8 cellular contexts compared by ENCODE assay signal in genomic region chr10:102119417-102120141, GRCh38. TPM values are rescaled to one million over a fixed set of nuclear protein-coding genes. Genes with fewer than 3 reads are reported as not detected.
DNase-seq lines count a peak whose midpoint lies in the region; ATAC-seq and TF ChIP-seq lines count a peak whose summit lies in the region.

No MANE protein-coding gene starts in this region.

- peak; percentile 5 for ATAC-seq in effector memory CD8-positive, alpha-beta T cell (replicated peaks)
- ATAC-seq in lower lobe of right lung (peak; percentile 46 to 60), HG03378 (IDR thresholded peaks at IDR 0.05; ENCODE audit: unreplicated experiment) (no peak)

- peaks cover 57 to 59% of the 10 kb centered on the region in 2 donors for H3K4me1 Mint-ChIP-seq in effector memory CD8-positive, alpha-beta T cell (ENCODE audit: low read depth in 2 of 2)

- H2AFZ ChIP-seq in MM.1S (ENCODE audit: low read length), result peak overlapping the region; percentile 80

- TF ChIP-seq CTCF in MM.1S (IDR thresholded peaks at IDR 0.05; ENCODE audit: low read length), result no peak
- no peak for TF ChIP-seq CTCF in lower lobe of right lung (IDR thresholded peaks at IDR 0.05)

- H3K9me3 Mint-ChIP-seq in effector memory CD8-positive, alpha-beta T cell, result no peaks in the 10 kb centered on the region

- peak overlapping the region; percentile 85 to 93 for H3K27ac Mint-ChIP-seq in effector memory CD8-positive, alpha-beta T cell

- H3K79me2 ChIP-seq in MM.1S (ENCODE audit: low read length), result peaks cover 49% of the 10 kb centered on the region

- no peaks in the 10 kb centered on the region for H3K27me3 ChIP-seq in MM.1S (replicated peaks; ENCODE audit: insufficient read depth, low read length)
- H3K27me3 ChIP-seq in lower lobe of right lung (ENCODE audit: low read depth), result no peaks in the 10 kb centered on the region

- peaks cover 31% of the 10 kb centered on the region for H3K4me1 ChIP-seq in MM.1S (ENCODE audit: low read length)
- peaks cover 64% of the 10 kb centered on the region for H3K4me1 ChIP-seq in lower lobe of right lung

- H3F3A ChIP-seq in MM.1S (ENCODE audit: insufficient read depth, low read length), result peaks cover 7% of the 10 kb centered on the region; the same call in 1 of the 2 replicates

- H3K36me3 Mint-ChIP-seq in effector memory CD8-positive, alpha-beta T cell (ENCODE audit: insufficient read depth), result peaks cover 31% of the 10 kb centered on the region

- DNase-seq in NCI-H146 (lab: John Stamatoyannopoulos, UW) (peak; percentile 17), NCI-H146 treated with DMSO at 0.1 percent for 48 hours (lab: John Stamatoyannopoulos, UW; ENCODE audit: unreplicated experiment) (no peak), MM.1S (peak; percentile 18), lower lobe of right lung (peak; percentile 66)
- DNase-seq in activated CD4-positive, alpha-beta T cell treated with anti-CD3 and anti-CD28 coated beads, Interleukin-2, amount 50 U/mL, for 1 hour, result peak; percentile 39
- DNase-seq in effector memory CD8-positive, alpha-beta T cell, result peak in 2 of 3 experiments; percentile 38 to 40
- DNase-seq in stimulated activated CD8-positive, alpha-beta memory T cell treated with anti-CD3 and anti-CD28 coated beads, Interleukin-4, amount 100 ng/mL, for 48 hours, result peak; percentile 72

- H3K27me3 Mint-ChIP-seq in effector memory CD8-positive, alpha-beta T cell, result no peaks in the 10 kb centered on the region

- H3K36me3 ChIP-seq in MM.1S (replicated peaks; ENCODE audit: insufficient read depth, low read length), result no peaks in the 10 kb centered on the region
- H3K36me3 ChIP-seq in lower lobe of right lung, result no peaks in the 10 kb centered on the region

- peak overlapping the region; percentile 90 for H3K4me2 ChIP-seq in MM.1S (ENCODE audit: low read depth, low read length)

- H3K4me3 Mint-ChIP-seq in effector memory CD8-positive, alpha-beta T cell, result peak overlapping the region; percentile 89 to 91

- intact Hi-C loops in lower lobe of right lung (cut with DNase I), result no loop called here

- H3K4me3 ChIP-seq in MM.1S (ENCODE audit: low read length) (peak overlapping the region; percentile 95), lower lobe of right lung (peak overlapping the region; percentile 80)

- H3K27ac ChIP-seq in MM.1S (ENCODE audit: low read length), result no peak overlapping the region
- peak overlapping the region; percentile 96 for H3K27ac ChIP-seq in lower lobe of right lung

- H4K20me1 ChIP-seq in MM.1S (ENCODE audit: insufficient read depth, low read length), result no peaks in the 10 kb centered on the region

- H3K9me3 ChIP-seq in MM.1S (replicated peaks; ENCODE audit: insufficient read depth, low read length) (no peaks in the 10 kb centered on the region), lower lobe of right lung (no peaks in the 10 kb centered on the region)

- H3K9ac ChIP-seq in MM.1S (ENCODE audit: low read length), result peak overlapping the region; percentile 83

- no peaks in the 10 kb centered on the region for H3K9me2 ChIP-seq in MM.1S (replicated peaks; ENCODE audit: insufficient read depth, low read length)

RNA-seq across cellular contexts. Expression of gene LDB1, which starts 0.6 kb away (rescaled TPM):
- total RNA-seq in lower lobe of right lung, result 58.0 TPM

RNA-seq across cellular contexts. Expression of gene PPRC1, which starts 13.3 kb away (rescaled TPM):
- total RNA-seq in lower lobe of right lung, result 32.7 TPM

RNA-seq across cellular contexts. Expression of gene NOLC1, which starts 32.6 kb away (rescaled TPM):
- 31.0 TPM for total RNA-seq in lower lobe of right lung

RNA-seq across cellular contexts. Expression of gene HPS6, which starts 54.4 kb away (rescaled TPM):
- total RNA-seq in lower lobe of right lung, result 21.8 TPM
